21 cellular contexts compared by ENCODE assay signal in the genomic region with DNA sequence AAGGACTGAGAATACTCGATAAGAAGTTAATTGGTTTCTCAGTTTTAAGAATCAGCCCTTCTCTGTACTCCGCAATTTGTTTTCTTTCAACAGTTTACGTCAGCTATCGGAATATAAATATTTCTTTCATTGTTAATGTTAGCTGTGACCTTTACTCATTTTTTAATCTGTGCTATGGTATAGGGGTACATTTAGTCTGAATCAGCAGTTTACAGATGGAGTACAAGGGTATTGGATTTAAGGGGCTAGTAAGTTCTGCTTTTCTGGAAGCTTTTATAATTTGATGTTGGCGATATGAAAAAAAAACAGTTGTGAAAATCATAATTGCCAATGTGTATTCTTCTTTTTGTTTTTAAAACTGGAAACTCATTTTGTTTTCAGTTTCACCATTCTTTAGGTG.
"Had no signal": no experiment of that assay in that cellular context is flagged by ENCODE, and none has a peak within 500 bp of the region (broad histone marks: within the 10 kb centered on the region; RNA-seq: fewer than 3 reads in every experiment).

No MANE protein-coding gene starts in this region.

- H3K4me3 ChIP-seq: coronary artery, dorsolateral prefrontal cortex, esophagus muscularis mucosa, gastroesophageal sphincter, heart left ventricle, hepatocyte, left lung, lower lobe of right lung, mucosa of descending colon had no signal

- H3K4me1 ChIP-seq: esophagus muscularis mucosa, foreskin keratinocyte, gastroesophageal sphincter, heart left ventricle, left lung, lower lobe of right lung had no signal

- H3K9me3 ChIP-seq: esophagus muscularis mucosa, gastroesophageal sphincter, left lung, lower lobe of right lung, mucosa of descending colon had no signal

- ATAC-seq: foreskin keratinocyte, gastroesophageal sphincter, heart left ventricle, left cardiac atrium, left lung, left ventricle myocardium superior, lower lobe of right lung, mucosa of descending colon had no signal

- H2AFZ ChIP-seq: hepatocyte had no signal

- H3K4me2 ChIP-seq: hepatocyte had no signal

- H3K27me3 ChIP-seq: dorsolateral prefrontal cortex, esophagus muscularis mucosa, foreskin keratinocyte, gastroesophageal sphincter, heart left ventricle, hepatocyte, left lung had no signal

- H3K79me2 ChIP-seq: hepatocyte had no signal

- H3K27ac ChIP-seq: coronary artery, dorsolateral prefrontal cortex, esophagus muscularis mucosa, foreskin keratinocyte, gastroesophageal sphincter, heart left ventricle, hepatocyte, left lung, lower lobe of right lung had no signal

- DNase-seq: dermis blood vessel endothelial cell; dorsolateral prefrontal cortex; effector CD4-positive, alpha-beta T cell; effector memory CD4-positive, alpha-beta T cell; foreskin keratinocyte; heart left ventricle; hypothalamus; left cardiac atrium; left lung; left ventricle myocardium superior; lower lobe of right lung; mesenchymal stem cell; mucosa of descending colon; naive B cell had no signal

- FAIRE-seq: endothelial cell of umbilical vein, frontal cortex, keratinocyte had no signal
